ENCODE assay signal across 26 cellular contexts in the genomic region with DNA sequence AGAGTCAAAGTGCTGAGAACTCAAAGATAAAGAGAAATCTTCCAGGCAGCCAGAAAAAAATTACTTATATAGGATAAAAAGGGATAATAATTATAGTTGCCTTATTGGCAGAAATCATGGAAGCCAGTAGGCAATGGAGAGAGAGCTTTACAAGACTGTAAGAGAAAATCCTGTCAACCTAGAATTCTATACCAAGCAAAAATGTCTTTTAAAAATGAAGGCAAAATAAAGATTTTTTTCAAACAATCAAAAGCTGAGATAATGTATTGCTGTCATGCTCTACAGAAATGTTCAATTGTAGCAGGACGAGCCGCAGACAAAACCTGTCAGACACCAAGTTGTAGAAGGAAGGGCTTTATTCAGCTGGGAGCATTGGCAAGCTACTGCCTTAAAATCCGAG.
"Had no signal": no experiment of that assay in that cellular context is flagged by ENCODE, and none has a peak within 500 bp of the region (broad histone marks: within the 10 kb centered on the region; RNA-seq: fewer than 3 reads in every experiment).

No MANE protein-coding gene starts in this region.

- H3K36me3 ChIP-seq: colonic mucosa, esophagus squamous epithelium, gastrocnemius medialis, heart right ventricle, left lung, lower lobe of right lung had no signal

- H3K9me3 ChIP-seq: colonic mucosa, gastrocnemius medialis had no signal

- H3K27me3 ChIP-seq: colonic mucosa, esophagus squamous epithelium, gastrocnemius medialis, heart right ventricle, left lung had no signal

- H3K27me3 Mint-ChIP-seq: dendritic cell treated with granulocyte-macrophage colony-stimulating factor and Interleukin-4, amounts not matched to agents 40 ng/mL and 50 ng/mL, for 4 days had no signal

- H3K27ac Mint-ChIP-seq: dendritic cell treated with granulocyte-macrophage colony-stimulating factor and Interleukin-4, amounts not matched to agents 40 ng/mL and 50 ng/mL, for 4 days; effector memory CD8-positive, alpha-beta T cell; mesothelial cell of epicardium had no signal

- FAIRE-seq: endothelial cell of umbilical vein, islet of Langerhans, keratinocyte had no signal

- H3K4me3 ChIP-seq: colonic mucosa, esophagus squamous epithelium, gastrocnemius medialis, heart right ventricle, left lung, lower lobe of right lung, mucosa of descending colon had no signal

- H3K4me1 ChIP-seq: colonic mucosa, gastrocnemius medialis, lower lobe of right lung had no signal

- H3K27ac ChIP-seq: colonic mucosa, gastrocnemius medialis, heart right ventricle, left lung, lower lobe of right lung had no signal

- DNase-seq: colonic mucosa; cortex of kidney; effector CD8-positive, alpha-beta T cell; effector memory CD8-positive, alpha-beta T cell; erythroblast; esophagus squamous epithelium; foreskin fibroblast; foreskin melanocyte; gastrocnemius medialis; glutamatergic neuron; head of caudate nucleus; heart right ventricle; hippocampal formation; left cardiac atrium; left lung; left ventricle myocardium superior; lower lobe of right lung; mesenchymal stem cell; mucosa of descending colon; naive B cell had no signal

- ATAC-seq: effector memory CD8-positive, alpha-beta T cell; esophagus mucosa; gastrocnemius medialis; heart right ventricle; left cardiac atrium; left lung; left ventricle myocardium superior; lower lobe of right lung; mucosa of descending colon had no signal

- H3K4me3 Mint-ChIP-seq: dendritic cell treated with granulocyte-macrophage colony-stimulating factor and Interleukin-4, amounts not matched to agents 40 ng/mL and 50 ng/mL, for 4 days; effector memory CD8-positive, alpha-beta T cell; mesothelial cell of epicardium; naive B cell had no signal
